In genomic region chr1:26165126-26165892, GRCh38 we compare ENCODE assay signal across 17 cellular contexts. TPM values are rescaled to one million over a fixed set of nuclear protein-coding genes. Genes with fewer than 3 reads are reported as not detected.
A peak's percentile ranks its signal among the peaks of the same experiment; 100 is the strongest.
DNase-seq lines count a peak whose midpoint lies in the region; ATAC-seq and TF ChIP-seq lines count a peak whose summit lies in the region.
"Had no signal": no experiment of that assay in that cellular context is flagged by ENCODE, and none has a peak within 500 bp of the region (broad histone marks: within the 10 kb centered on the region; RNA-seq: fewer than 3 reads in every experiment).

No MANE protein-coding gene starts in this region.

- H3K9me3 ChIP-seq in IMR-90 (ENCODE audit: control insufficient read depth, insufficient read depth, low read length), result no peaks in the 10 kb centered on the region
- H3K9me3 ChIP-seq: adrenal gland, upper lobe of right lung had no signal

- ATAC-seq in IMR-90 (ENCODE audit: low read depth), result no peak
- ATAC-seq in natural killer cell, result no peak
- ATAC-seq in HG03159 (IDR thresholded peaks at IDR 0.05; ENCODE audit: unreplicated experiment), result no peak

- H3K79me1 ChIP-seq in IMR-90 (ENCODE audit: low read depth in 1 of 2, low read length in 2 of 2), result peaks cover 3 to 5% of the 10 kb centered on the region in 2 experiments

- TF ChIP-seq POLR2A in IMR-90 (IDR thresholded peaks at IDR 0.05; ENCODE audit: low read depth, low read length) (no peak), lower leg skin (IDR thresholded peaks at IDR 0.05) (no peak)

- H3K23ac ChIP-seq in IMR-90 (ENCODE audit: low read depth, low read length), result no peak overlapping the region

- H3K4me1 Mint-ChIP-seq in natural killer cell, result peaks cover 0 to 21% of the 10 kb centered on the region in 2 donors

- peak; percentile 47 for DNase-seq in DMS 273 (lab: John Stamatoyannopoulos, UW; ENCODE audit: unreplicated experiment)
- no peak for DNase-seq in DMS 273 treated with DMSO at 0.1 percent for 48 hours (lab: John Stamatoyannopoulos, UW)
- DNase-seq in IMR-90, result peak; percentile 23
- peak; percentile 23 for DNase-seq in choroid plexus epithelial cell (ENCODE audit: low read depth)
- no peak for DNase-seq in natural killer cell
- no peak for DNase-seq in lower leg skin (ENCODE audit: low spot score in 2 of 2)
- DNase-seq in HUDEP-2 (lab: John Stamatoyannopoulos, UW; ENCODE audit: unreplicated experiment in 76 of 76), result no peak
- DNase-seq: adrenal gland, COR-L47, dermis blood vessel endothelial cell, left cardiac atrium, T-helper 9 cell, upper lobe of right lung had no signal

- no peak overlapping the region for H3K4ac ChIP-seq in IMR-90 (ENCODE audit: low read depth, low read length)

- TF ChIP-seq CTCF in IMR-90 (conservative IDR thresholded peaks at IDR 0.05; ENCODE audit: low read depth, low read length) (no peak), choroid plexus epithelial cell (conservative IDR thresholded peaks at IDR 0.05; ENCODE audit: low read depth, low read length) (no peak), natural killer cell (IDR thresholded peaks at IDR 0.05) (no peak), lower leg skin (IDR thresholded peaks at IDR 0.05) (no peak)

- H3K27me3 Mint-ChIP-seq in natural killer cell (ENCODE audit: low read depth in 2 of 2), result peaks cover 0 to 24% of the 10 kb centered on the region in 2 donors

- BruUV-seq in IMR-90 (replicated peaks; lab: Mats Ljungman, UMichigan), result no TSS peak

- in situ Hi-C loops in IMR-90 (cut with MboI; ENCODE audit: low sequenced_read_pairs), result no loop called here

- CTCF ChIA-PET in IMR-90 (lab: Yijun Ruan, JAX), result interaction anchor here (0.5 to 1.2 kb wide), 4 partner anchors 20 to 623 kb away, joined by 3 to 5 read pairs (median 3); no protein-coding TSS in a partner anchor

- no peak overlapping the region for H4K91ac ChIP-seq in IMR-90 (ENCODE audit: insufficient read depth, low read depth, low read length)

- H3K56ac ChIP-seq in IMR-90 (ENCODE audit: extremely low read depth, insufficient read depth, low read length), result no peak overlapping the region

- 0% methylated on average over 2 of the region's 13 CpGs; no CpG with 5 or more reads in 1 of the 2 experiments for WGBS in IMR-90 (ENCODE audit: extremely low coverage in 2 of 2, insufficient read length in 1 of 2), 2 experiments
- WGBS in lower leg skin, 2 donors, result 75 to 78% methylated on average over 13 of the region's 13 CpGs

- H3K36me3 ChIP-seq in IMR-90 (ENCODE audit: control insufficient read depth, insufficient read depth, low read length), result no peaks in the 10 kb centered on the region
- H3K36me3 ChIP-seq: adrenal gland, upper lobe of right lung had no signal

- H3K18ac ChIP-seq in IMR-90 (ENCODE audit: low read depth, low read length), result no peak overlapping the region

- H2BK120ac ChIP-seq in IMR-90 (ENCODE audit: low read depth, low read length), result no peak overlapping the region

- H3K9me1 ChIP-seq in IMR-90 (ENCODE audit: insufficient read depth, low read length), result 0 out of 2 replicates have a peak, but pooled peaks cover 3% of the 10 kb centered on the region

- H3K14ac ChIP-seq in IMR-90 (replicated peaks; ENCODE audit: low read depth, low read length), result no peak overlapping the region

- H2BK5ac ChIP-seq in IMR-90 (ENCODE audit: low read depth, low read length, poor library complexity, severe bottlenecking), result no peak overlapping the region

- no peak overlapping the region for H3K27ac ChIP-seq in IMR-90 (ENCODE audit: insufficient read depth, low read length)
- H3K27ac ChIP-seq: 22Rv1, adrenal gland, upper lobe of right lung had no signal

- H3K4me1 ChIP-seq in IMR-90 (ENCODE audit: control insufficient read depth, insufficient read depth, low read length), result peaks cover 4% of the 10 kb centered on the region

- H4K5ac ChIP-seq in IMR-90 (ENCODE audit: low read depth, low read length), result no peak overlapping the region

- H4K8ac ChIP-seq in IMR-90 (ENCODE audit: low read depth in 2 of 2, low read length in 2 of 2), result no peak overlapping the region

- dilution Hi-C loops in IMR-90 (cut with HindIII; ENCODE audit: low sequenced_read_pairs, unreplicated experiment), result no loop called here

- H3K4me3 ChIP-seq in IMR-90 (ENCODE audit: insufficient read depth, low read depth, low read length) (no peak overlapping the region), choroid plexus epithelial cell (ENCODE audit: low read depth, low read length) (no peak overlapping the region), lower leg skin (ENCODE audit: low read depth, poor library complexity, severe bottlenecking) (no peak overlapping the region)

- intact Hi-C loops in IMR-90 (cut with micrococcal nuclease), result loop anchor here (1.0 to 5.0 kb wide), 2 partner anchors 67 to 129 kb away; partner anchors contain the start of gene CEP85
- intact Hi-C loops in natural killer cell (cut with micrococcal nuclease), result loop anchor here (5.0 to 10.0 kb wide), 2 partner anchors 67 to 229 kb away; partner anchors contain the start of gene CEP85
- intact Hi-C loops in lower leg skin (cut with DNase I; ENCODE audit: low total_unique reads), result no loop called here

- no peak overlapping the region for H2AK5ac ChIP-seq in IMR-90 (ENCODE audit: low read depth, low read length)

- TF ChIP-seq RAD21 in IMR-90 (IDR thresholded peaks at IDR 0.05; ENCODE audit: low read length), result no peak

- H3K4me2 ChIP-seq in IMR-90 (ENCODE audit: low read depth, low read length), result no peak overlapping the region

- H3K36me3 Mint-ChIP-seq in natural killer cell, result no peaks in the 10 kb centered on the region

- H2BK20ac ChIP-seq in IMR-90 (ENCODE audit: low read depth, low read length), result no peak overlapping the region

- H3K9ac ChIP-seq in IMR-90 (ENCODE audit: low read depth, low read length), result no peak overlapping the region

- H3K27ac Mint-ChIP-seq in natural killer cell, result no peak overlapping the region

- peak overlapping the region; percentile 64 for H3K4me3 Mint-ChIP-seq in natural killer cell

- no peak overlapping the region for H2AFZ ChIP-seq in IMR-90 (replicated peaks; ENCODE audit: low read length, poor library complexity)

- no peak overlapping the region for H2AK9ac ChIP-seq in IMR-90 (replicated peaks; ENCODE audit: low read depth, low read length, poor library complexity)

- POLR2A ChIA-PET in IMR-90 (lab: Charles Lee; ENCODE audit: unreplicated experiment), result no interaction called here

- no peak overlapping the region for H2BK15ac ChIP-seq in IMR-90 (ENCODE audit: low read depth, low read length)

- H3K27me3 ChIP-seq in IMR-90 (ENCODE audit: control insufficient read depth, insufficient read depth, low read length), result peaks cover 12% of the 10 kb centered on the region; the same call in 1 of the 2 replicates
- H3K27me3 ChIP-seq: adrenal gland had no signal

- no peaks in the 10 kb centered on the region for H3K9me3 Mint-ChIP-seq in natural killer cell

- H4K20me1 ChIP-seq in IMR-90 (ENCODE audit: insufficient read depth, low read length), result no peaks in the 10 kb centered on the region

TF ChIP-seq in IMR-90, 13 proteins besides CTCF, POLR2A, EP300 and RAD21:
- TF ChIP-seq RCOR1 (IDR thresholded peaks at IDR 0.05; ENCODE audit: insufficient replicate concordance, low read length) (no peak), BHLHE40 (IDR thresholded peaks at IDR 0.05; ENCODE audit: low read depth, low read length) (no peak), MAFK (IDR thresholded peaks at IDR 0.05; ENCODE audit: low read depth, low read length) (no peak), FOS (IDR thresholded peaks at IDR 0.05; ENCODE audit: low read depth, low read length) (no peak), SMC3 (IDR thresholded peaks at IDR 0.05; ENCODE audit: low read depth, low read length) (no peak), USF2 (IDR thresholded peaks at IDR 0.05; ENCODE audit: low read depth, low read length) (no peak), MAZ (IDR thresholded peaks at IDR 0.05; ENCODE audit: borderline replicate concordance, low read depth, low read length) (no peak)

RNA-seq across cellular contexts. Expression of gene C1orf232, which starts 3.5 kb away (rescaled TPM):
- total RNA-seq in IMR-90 (2012; rRNA removed) (not detected in 2 replicates), natural killer cell (not detected), lower leg skin (not detected)
- polyA plus RNA-seq in IMR-90 (2012; rRNA removed), result not detected in 2 replicates
- polyA plus RNA-seq in IMR-90 (2012; cell fraction: cytosol; rRNA removed), result not detected in 2 replicates
- not detected in 2 replicates for polyA plus RNA-seq in IMR-90 (2012; cell fraction: nucleus; rRNA removed; ENCODE audit: low replicate concordance)
- total RNA-seq: adrenal gland, dermis blood vessel endothelial cell, frontal cortex, left cardiac atrium, M059J, upper lobe of right lung had no signal
- polyA plus RNA-seq: adrenal gland had no signal

RNA-seq across cellular contexts. Expression of gene ZNF593, which starts 4.4 kb away (rescaled TPM):
- total RNA-seq in IMR-90 (2012; rRNA removed), result 22.2 and 22.8 TPM in 2 replicates
- polyA plus RNA-seq in IMR-90 (2012; rRNA removed), result 57.7 and 78.6 TPM in 2 replicates
- polyA plus RNA-seq in IMR-90 (2012; cell fraction: cytosol; rRNA removed), result 79.2 and 84.3 TPM in 2 replicates
- 27.4 and 38.4 TPM in 2 replicates for polyA plus RNA-seq in IMR-90 (2012; cell fraction: nucleus; rRNA removed; ENCODE audit: low replicate concordance)
- total RNA-seq in natural killer cell, result 10 to 100 TPM in 2 of 3 donors, 1 to 10 TPM in 1; 8.6 to 17.8 (median 15.6) TPM
- total RNA-seq in lower leg skin, result 10 to 100 TPM; 17.4 to 49.3 (median 31.4) TPM

RNA-seq across cellular contexts. Expression of gene ZNF593OS, which starts 6.3 kb away (rescaled TPM):
- total RNA-seq in IMR-90 (2012; rRNA removed), result not detected in 2 replicates
- not detected in 2 replicates for polyA plus RNA-seq in IMR-90 (2012; rRNA removed)
- not detected in 2 replicates for polyA plus RNA-seq in IMR-90 (2012; cell fraction: cytosol; rRNA removed)
- 0.14 TPM in 1 of 2 replicates, not detected in the other for polyA plus RNA-seq in IMR-90 (2012; cell fraction: nucleus; rRNA removed; ENCODE audit: low replicate concordance)
- total RNA-seq in natural killer cell, result not detected
- total RNA-seq in lower leg skin, result not detected
- total RNA-seq: dermis blood vessel endothelial cell, frontal cortex, left cardiac atrium, M059J, upper lobe of right lung had no signal

RNA-seq across cellular contexts. Expression of gene FAM110D, which starts 6.4 kb away (rescaled TPM):
- not detected in 2 replicates for total RNA-seq in IMR-90 (2012; rRNA removed)
- polyA plus RNA-seq in IMR-90 (2012; rRNA removed), result not detected in 2 replicates
- polyA plus RNA-seq in IMR-90 (2012; cell fraction: cytosol; rRNA removed), result 0.03 TPM in 1 of 2 replicates, not detected in the other
- polyA plus RNA-seq in IMR-90 (2012; cell fraction: nucleus; rRNA removed; ENCODE audit: low replicate concordance), result 0.03 TPM in 1 of 2 replicates, not detected in the other
- total RNA-seq in natural killer cell, result not detected
- 1 to 10 TPM in 3 of 4 donors, under 1 TPM in 1; 0.57 to 9.1 (median 3.2) TPM for total RNA-seq in lower leg skin
- total RNA-seq: M059J had no signal

RNA-seq across cellular contexts. Expression of gene CNKSR1, which starts 12.0 kb away (rescaled TPM):
- total RNA-seq in IMR-90 (2012; rRNA removed) (0.28 TPM in 1 of 2 replicates, not detected in the other), natural killer cell (1 to 10 TPM in 2 of 3 donors, under 1 TPM in 1; 0.89 to 1.9 (median 1.0) TPM), lower leg skin (10 to 100 TPM; 16.8 to 71.4 (median 45.0) TPM)
- polyA plus RNA-seq in IMR-90 (2012; rRNA removed), result 0.30 and 0.43 TPM in 2 replicates
- polyA plus RNA-seq in IMR-90 (2012; cell fraction: cytosol; rRNA removed), result 0.24 and 1.2 TPM in 2 replicates
- polyA plus RNA-seq in IMR-90 (2012; cell fraction: nucleus; rRNA removed; ENCODE audit: low replicate concordance), result 3.8 and 5.8 TPM in 2 replicates
- total RNA-seq: dermis blood vessel endothelial cell had no signal

Comparison
In these comparisons a context has a peak if more than half of its experiments do, and no peak if none do; other contexts are left out.
1. DNase-seq: peak in DMS 273 (single experiment), IMR-90 (single experiment) and choroid plexus epithelial cell (single experiment); none in DMS 273 treated with DMSO at 0.1 percent for 48 hours (single experiment), natural killer cell (single experiment), lower leg skin (0 of 2) and HUDEP-2 (0 of 76).